Comparison of ENCODE assay signal across 8 cellular contexts in the genomic region with DNA sequence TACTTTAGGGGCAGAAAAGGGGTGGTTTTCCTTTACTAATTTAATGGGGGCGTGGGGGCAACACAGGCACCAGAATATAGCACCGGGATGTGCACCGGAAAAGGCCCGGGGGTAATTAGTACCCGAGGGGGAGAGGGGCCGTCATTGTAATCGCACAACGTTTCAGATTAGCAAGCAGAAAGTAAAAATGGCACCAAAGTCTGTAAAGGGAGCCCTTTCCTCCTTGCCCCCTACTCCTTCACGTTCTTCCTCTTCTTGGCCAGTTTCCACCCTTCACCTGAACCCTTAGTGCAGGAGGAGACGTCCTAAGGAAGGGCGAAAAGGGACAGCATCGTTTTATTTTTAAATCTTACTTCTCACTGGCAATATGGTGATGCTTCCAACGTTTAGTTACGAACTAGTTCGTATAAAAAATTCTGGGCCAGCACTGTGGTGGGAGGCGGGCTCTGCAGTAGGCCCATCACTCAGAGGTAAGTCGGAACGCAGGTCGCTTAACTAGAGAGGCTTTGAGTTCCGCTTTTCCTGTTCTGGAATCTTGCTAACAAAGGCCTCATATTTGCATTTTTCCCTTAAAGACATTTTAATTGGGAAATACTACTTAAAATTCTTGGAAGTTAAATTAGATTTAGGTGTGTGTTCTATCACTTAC. TPM values are rescaled to one million over a fixed set of nuclear protein-coding genes. Genes with fewer than 3 reads are reported as not detected.
A peak's percentile ranks its signal among the peaks of the same experiment; 100 is the strongest.
DNase-seq lines count a peak whose midpoint lies in the region; ATAC-seq, FAIRE-seq and TF ChIP-seq lines count a peak whose summit lies in the region.

No MANE protein-coding gene starts in this region.

- H3K4me2 ChIP-seq in H1 (ENCODE audit: insufficient read depth in 1 of 2, low read depth in 2 of 2, low read length in 2 of 2): peak overlapping the region; percentile 64 to 83

- peak overlapping the region; percentile 45 to 88 (median 64); a peak in 5 of 8 replicates for H3K4me3 ChIP-seq in H1 (ENCODE audit: extremely low read depth in 1 of 4, insufficient read depth in 2 of 4, low read depth in 3 of 4, low read length in 4 of 4)

- DNase-seq in DMS114 treated with DMSO at 0.1 percent for 48 hours (lab: John Stamatoyannopoulos, UW; ENCODE audit: unreplicated experiment): peak; percentile 9
- peak; percentile 69 for DNase-seq in NCI-H69 (lab: John Stamatoyannopoulos, UW)
- DNase-seq in H1 (ENCODE audit: low read depth in 1 of 2, low spot score in 2 of 2): peak in 1 of 2 experiments; percentile 51
- DNase-seq in osteocyte (ENCODE audit: extremely low spot score, unreplicated experiment): no peak
- DNase-seq in SW480 (ENCODE audit: low spot score): no peak
- no peak for DNase-seq in LoVo (ENCODE audit: low spot score)

- no peaks in the 10 kb centered on the region for H3K9me3 ChIP-seq in H1 (ENCODE audit: insufficient read depth in 2 of 2, low read depth in 1 of 2, low read length in 1 of 2)

- H3K9me3 Mint-ChIP-seq in osteocyte (ENCODE audit: unreplicated experiment): no peaks in the 10 kb centered on the region

- 29% methylated on average over 17 of the region's 20 CpGs; no CpG with 5 or more reads in 1 of the 2 experiments for WGBS in H1 (ENCODE audit: extremely low coverage in 1 of 2, insufficient coverage in 1 of 2, insufficient read length in 1 of 2, insufficient replicate concordance in 2 of 2, low coverage in 1 of 2, low lambda C conversion rate in 2 of 2, missing lambda C conversion rate in 1 of 2), 2 experiments

- no peak for TF ChIP-seq EP300 in H1 (IDR thresholded peaks at IDR 0.05; ENCODE audit: borderline replicate concordance in 1 of 2, low read depth in 2 of 2, low read length in 2 of 2)

- H3K27ac ChIP-seq in H1 (ENCODE audit: low read depth, low read length): peak overlapping the region; percentile 46; the same call in 1 of the 2 replicates

- H3K4me1 Mint-ChIP-seq in osteocyte (ENCODE audit: unreplicated experiment): peaks cover 18% of the 10 kb centered on the region

- peaks cover 6% of the 10 kb centered on the region for H3K27me3 Mint-ChIP-seq in osteocyte (ENCODE audit: unreplicated experiment)

- H3K4me3 Mint-ChIP-seq in osteocyte (ENCODE audit: unreplicated experiment): peak overlapping the region; percentile 84

- H3K4ac ChIP-seq in H1 (replicated peaks; ENCODE audit: insufficient read length, low read depth, low read length): no peak overlapping the region

- peak overlapping the region; percentile 26; the same call in 1 of the 2 replicates for H3K18ac ChIP-seq in H1 (ENCODE audit: extremely low read depth, low read length)

- H2BK15ac ChIP-seq in H1 (ENCODE audit: low read length): no peak overlapping the region

- peaks cover 5% of the 10 kb centered on the region; the same call in 1 of the 2 replicates for H3K23me2 ChIP-seq in H1 (ENCODE audit: low read depth, low read length)

- peak overlapping the region in 1 of 4 experiments; percentile 46; a peak in 3 of 7 replicates for H3K9ac ChIP-seq in H1 (replicated peaks in 1 of 4; ENCODE audit: extremely low read depth in 1 of 4, low read depth in 3 of 4, low read length in 3 of 4)

- H2BK120ac ChIP-seq in H1 (replicated peaks; ENCODE audit: low read depth, low read length): no peak overlapping the region

- H3K27me3 ChIP-seq in H1 (replicated peaks in 1 of 4; ENCODE audit: control insufficient read depth in 3 of 4, extremely low read depth in 1 of 4, insufficient read depth in 3 of 4, low read length in 3 of 4): no peaks in the 10 kb centered on the region

- peak overlapping the region; percentile 41 for H2BK12ac ChIP-seq in H1 (ENCODE audit: low read depth, low read length)

- CTCF ChIA-PET in H1 (lab: Charles Lee; ENCODE audit: partially characterized antibody): interaction anchor here (0.7 to 1.0 kb wide), 2 partner anchors 18 to 72 kb away, joined by 3 read pairs; no protein-coding TSS in a partner anchor

- peak overlapping the region; percentile 68; the same call in 1 of the 2 replicates for H4K8ac ChIP-seq in H1 (ENCODE audit: extremely low read depth, insufficient read depth, low read length)

- peak overlapping the region; percentile 37 for H2AFZ ChIP-seq in H1 (ENCODE audit: low read length)

- POLR2A ChIA-PET in H1 (lab: Charles Lee; ENCODE audit: partially characterized antibody): interaction anchor here (0.9 kb wide), 1 partner anchor 241 kb away, joined by 3 read pairs; a partner anchor contains a TSS

- H4K5ac ChIP-seq in H1 (ENCODE audit: insufficient read length, low read depth, low read length): no peak overlapping the region

- no peak overlapping the region for H2BK20ac ChIP-seq in H1 (ENCODE audit: low read length)

- no peak for FAIRE-seq in H1 (lab: Jason Lieb, UNC)

- H3K23ac ChIP-seq in H1 (ENCODE audit: insufficient read length): no peak overlapping the region

- no peaks in the 10 kb centered on the region for H4K20me1 ChIP-seq in H1 (replicated peaks in 1 of 2; ENCODE audit: control insufficient read depth in 1 of 2, insufficient read depth in 2 of 2, low read length in 2 of 2)

- TF ChIP-seq CTCF in H1 (IDR thresholded peaks at IDR 0.05; ENCODE audit: control extremely low read depth in 1 of 3, insufficient read depth in 1 of 3, low read depth in 1 of 3, low read length in 3 of 3): no peak
- TF ChIP-seq CTCF in osteocyte (IDR thresholded peaks at IDR 0.05): no peak

- ATAC-seq in GM21529 (IDR thresholded peaks at IDR 0.05; ENCODE audit: unreplicated experiment) (no peak), GM18873 (IDR thresholded peaks at IDR 0.05; ENCODE audit: low FRiP score, unreplicated experiment) (no peak)

- TF ChIP-seq RAD21 in H1 (IDR thresholded peaks at IDR 0.05 in 1 of 2, conservative IDR thresholded peaks at IDR 0.05 in 1 of 2; ENCODE audit: low read depth in 2 of 2, low read length in 2 of 2): no peak

- peaks cover 0 to 5% of the 10 kb centered on the region in 2 experiments; a peak in 2 of 4 replicates for H3K79me2 ChIP-seq in H1 (ENCODE audit: control insufficient read depth in 1 of 2, insufficient read depth in 2 of 2, low read length in 2 of 2)

- peaks cover 2 to 5% (median 4%) of the 10 kb centered on the region in 4 experiments; a peak in 5 of 7 replicates for H3K4me1 ChIP-seq in H1 (replicated peaks in 1 of 4; ENCODE audit: control insufficient read depth in 3 of 4, insufficient read depth in 4 of 4, low read length in 3 of 4)

- H3K14ac ChIP-seq in H1 (ENCODE audit: insufficient read length): no peak overlapping the region

- no peak overlapping the region for H2AK5ac ChIP-seq in H1 (ENCODE audit: low read depth, low read length)

- peak overlapping the region; percentile 13 for H4K91ac ChIP-seq in H1 (replicated peaks; ENCODE audit: insufficient read length, low read length)

- H3K36me3 ChIP-seq in H1 (ENCODE audit: control insufficient read depth in 2 of 4, insufficient read depth in 4 of 4, low read length in 3 of 4): no peaks in the 10 kb centered on the region

- H3K79me1 ChIP-seq in H1 (ENCODE audit: low read depth, low read length): no peaks in the 10 kb centered on the region

- H3K56ac ChIP-seq in H1 (replicated peaks; ENCODE audit: insufficient read length, low read depth, low read length): no peak overlapping the region

- no peaks in the 10 kb centered on the region for H3K36me3 Mint-ChIP-seq in osteocyte (ENCODE audit: unreplicated experiment)

- peak overlapping the region; percentile 5; the same call in 1 of the 2 replicates for H2BK5ac ChIP-seq in H1 (ENCODE audit: low read depth, low read length)

- peak overlapping the region; percentile 83 for H3K27ac Mint-ChIP-seq in osteocyte (ENCODE audit: unreplicated experiment)

- TF ChIP-seq POLR2A in H1 (IDR thresholded peaks at IDR 0.05; ENCODE audit: control extremely low read depth in 1 of 2, low read depth in 2 of 2, low read length in 2 of 2): peak in 1 of 2 experiments; percentile 49; a peak in 1 of 3 replicates

TF ChIP-seq in H1, 55 proteins besides CTCF, POLR2A, EP300 and RAD21:
- TF ChIP-seq, protein P1, sequence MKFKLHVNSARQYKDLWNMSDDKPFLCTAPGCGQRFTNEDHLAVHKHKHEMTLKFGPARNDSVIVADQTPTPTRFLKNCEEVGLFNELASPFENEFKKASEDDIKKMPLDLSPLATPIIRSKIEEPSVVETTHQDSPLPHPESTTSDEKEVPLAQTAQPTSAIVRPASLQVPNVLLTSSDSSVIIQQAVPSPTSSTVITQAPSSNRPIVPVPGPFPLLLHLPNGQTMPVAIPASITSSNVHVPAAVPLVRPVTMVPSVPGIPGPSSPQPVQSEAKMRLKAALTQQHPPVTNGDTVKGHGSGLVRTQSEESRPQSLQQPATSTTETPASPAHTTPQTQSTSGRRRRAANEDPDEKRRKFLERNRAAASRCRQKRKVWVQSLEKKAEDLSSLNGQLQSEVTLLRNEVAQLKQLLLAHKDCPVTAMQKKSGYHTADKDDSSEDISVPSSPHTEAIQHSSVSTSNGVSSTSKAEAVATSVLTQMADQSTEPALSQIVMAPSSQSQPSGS (IDR thresholded peaks at IDR 0.05; ENCODE audit: low read length): peak; percentile 50; the same call in 1 of the 2 replicates
- TF ChIP-seq SUZ12 (IDR thresholded peaks at IDR 0.05; ENCODE audit: low read length) (no peak), KDM4A (IDR thresholded peaks at IDR 0.05; ENCODE audit: low read depth, low read length, severe bottlenecking) (peak; percentile 6)

RNA-seq across cellular contexts. Expression of a gene that starts 0.8 kb away (rescaled TPM):
- total RNA-seq in H1 (2021; fragmentation: NEBNext Ultra II Directional; extraction: Animal tissue kit (Norgen Biotek cat#: 25700)): 25.7 and 27.6 TPM in 2 replicates
- polyA plus RNA-seq in H1 (2011; rRNA removed): 3.2 and 3.8 TPM in 2 replicates
- 5.6 TPM for polyA plus RNA-seq in H1 (2011; cell fraction: cytosol; rRNA removed)
- 5.4 TPM for polyA plus RNA-seq in H1 (2011; cell fraction: nucleus; rRNA removed)
- 7.6 to 15.2 TPM (median 10.4 TPM) in 4 replicates for polyA plus RNA-seq in H1 (2012, experiment 1 of 2)
- polyA plus RNA-seq in H1 (2012, experiment 2 of 2): 0.59 TPM
- 4.2 TPM for polyA plus RNA-seq in H1 (2013, experiment 1 of 2)
- 3.8 TPM for polyA plus RNA-seq in H1 (2013, experiment 2 of 2)
- 65.6 and 86.8 TPM in 2 replicates for polyA minus RNA-seq in H1 (2011; rRNA and poly(A)+ RNA removed)
- polyA minus RNA-seq in H1 (2011; cell fraction: cytosol; rRNA and poly(A)+ RNA removed): 26.3 TPM
- polyA minus RNA-seq in H1 (2011; cell fraction: nucleus; rRNA and poly(A)+ RNA removed): 154 TPM
- 10.4 and 10.6 TPM in 2 replicates for total RNA-seq in osteocyte

Comparison
In these comparisons a context has a peak if more than half of its experiments do, and no peak if none do; other contexts are left out.
1. DNase-seq: peak in DMS114 treated with DMSO at 0.1 percent for 48 hours (single experiment) and NCI-H69 (single experiment); none in osteocyte (single experiment), SW480 (single experiment) and LoVo (single experiment).